Comparison of ENCODE assay signal across 22 cellular contexts in genomic region chr7:47411281-47411869, GRCh38.
"Had no signal": no experiment of that assay in that cellular context is flagged by ENCODE, and none has a peak within 500 bp of the region (broad histone marks: within the 10 kb centered on the region; RNA-seq: fewer than 3 reads in every experiment).

No MANE protein-coding gene starts in this region.

- H3K27ac ChIP-seq: brain microvascular endothelial cell had no signal

- ATAC-seq: activated T-helper 17 cell treated with anti-CD3 and anti-CD28 coated beads, Interleukin-2, amount 50 U/mL, for 72 hours; PC-3; T-helper 17 cell; WTC11 had no signal

- DNase-seq: activated CD4-positive, alpha-beta T cell treated with anti-CD3 and anti-CD28 coated beads for 48 hours; activated CD4-positive, alpha-beta T cell treated with anti-CD3 and anti-CD28 coated beads, Interleukin-2, amount 50 U/mL, for 4 hours; activated CD4-positive, CD25-positive, alpha-beta regulatory T cell treated with anti-CD3 and anti-CD28 coated beads, Interleukin-2, amount 50 U/mL, for 72 hours; activated gamma-delta T cell treated with Interleukin-2 at 50 U/mL for 16 hours; activated naive CD4-positive, alpha-beta T cell treated with anti-CD3 and anti-CD28 coated beads, Interleukin-2, amount 10 ng/mL, durations not matched to agents 7 days and 5 days; activated naive CD8-positive, alpha-beta T cell treated with anti-CD3 and anti-CD28 coated beads for 36 hours; activated T-cell treated with anti-CD3 and anti-CD28 coated beads for 4 hours; activated T-cell treated with anti-CD3 and anti-CD28 coated beads, Interleukin-2, amount 50 U/mL, for 48 hours; brain microvascular endothelial cell; KG1; NCI-H1048; NCI-H146; NCI-H187 treated with DMSO at 0.1 percent for 48 hours; NCI-H2081 treated with DMSO at 0.1 percent for 48 hours; NCI-H446; NCI-H524; PC-3; SHP77 treated with DMSO at 0.1 percent for 48 hours; T-helper 17 cell; T-helper 9 cell had no signal

- H3K27me3 ChIP-seq: brain microvascular endothelial cell had no signal
